ENCODE assay signal across 29 cellular contexts in the genomic region with DNA sequence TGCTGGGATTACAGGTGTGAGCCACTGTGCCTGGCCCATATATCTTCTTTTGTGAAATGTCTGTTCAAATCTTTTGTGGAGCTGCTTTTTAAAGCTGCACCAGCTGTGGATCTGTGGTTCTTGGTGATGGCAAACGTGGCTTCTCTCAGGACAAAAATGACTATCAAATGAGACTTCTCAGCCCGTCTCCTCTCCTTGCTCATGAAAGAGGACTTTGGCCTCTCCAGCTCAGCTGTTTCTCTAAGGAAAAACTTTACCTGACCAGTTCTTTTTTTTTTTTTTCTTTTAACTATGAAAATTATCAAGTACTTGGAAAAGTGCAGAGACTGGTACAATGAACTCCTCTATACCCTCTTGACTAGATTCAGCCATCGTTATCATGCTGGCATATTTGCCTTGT.
"Had no signal": no experiment of that assay in that cellular context is flagged by ENCODE, and none has a peak within 500 bp of the region (broad histone marks: within the 10 kb centered on the region; RNA-seq: fewer than 3 reads in every experiment).

No MANE protein-coding gene starts in this region.

- H3K4me1 ChIP-seq: colonic mucosa, upper lobe of right lung had no signal

- ATAC-seq: activated CD4-positive, CD25-positive, alpha-beta regulatory T cell treated with anti-CD3 and anti-CD28 coated beads, Interleukin-2, amount 50 U/mL, for 24 hours; body of pancreas; left lung; stimulated activated effector memory CD8-positive, alpha-beta T cell treated with anti-CD3 and anti-CD28 coated beads, Interleukin-12 subunit alpha, Interleukin-12 subunit beta, amount 100 ng/mL, for 72 hours; upper lobe of right lung had no signal

- H3K9me3 ChIP-seq: adrenal gland, body of pancreas, colonic mucosa, left lung, ovary, upper lobe of right lung had no signal

- H3K36me3 ChIP-seq: adrenal gland, colonic mucosa, left lung, ovary, upper lobe of right lung, WERI-Rb-1 had no signal

- H3K4me3 ChIP-seq: adrenal gland, body of pancreas, colonic mucosa, left lung, ovary, skin epidermis, upper lobe of right lung had no signal

- H3K27ac ChIP-seq: adrenal gland, body of pancreas, colonic mucosa, left lung, ovary, skin epidermis, upper lobe of right lung, WERI-Rb-1 had no signal

- DNase-seq: activated CD4-positive, alpha-beta T cell treated with anti-CD3 and anti-CD28 coated beads for 48 hours; activated CD4-positive, alpha-beta T cell treated with anti-CD3 and anti-CD28 coated beads, Interleukin-2, amount 50 U/mL, for 48 hours; activated CD8-positive, alpha-beta memory T cell treated with anti-CD3 and anti-CD28 coated beads for 24 hours; activated CD8-positive, alpha-beta memory T cell treated with anti-CD3 and anti-CD28 coated beads, Interleukin-2, amount 50 U/mL, for 4 hours; activated effector memory CD4-positive, alpha-beta T cell treated with anti-CD3 and anti-CD28 coated beads, Interleukin-2, amount 50 U/mL, for 16 hours; activated naive CD4-positive, alpha-beta T cell treated with anti-CD3 and anti-CD28 coated beads for 36 hours; activated naive CD8-positive, alpha-beta T cell treated with anti-CD3 and anti-CD28 coated beads for 36 hours; activated T-cell treated with anti-CD3 and anti-CD28 coated beads, Interleukin-2, amount 50 U/mL, for 1 hour; adrenal gland; aorta; body of pancreas; cerebellar nuclear complex; colonic mucosa; effector CD8-positive, alpha-beta T cell; glutamatergic neuron; hypothalamus; immature natural killer cell; left lung; naive B cell; ovary; retina; stimulated activated CD4-positive, alpha-beta T cell treated with anti-CD3 and anti-CD28 coated beads, Interleukin-4, amount 100 ng/mL, for 24 hours; SW 1271; T-helper 9 cell; upper lobe of right lung; WERI-Rb-1 had no signal

- H3K27me3 ChIP-seq: adrenal gland, body of pancreas, colonic mucosa, left lung, ovary, upper lobe of right lung had no signal
